In genomic region chr1:53185955-53186297, GRCh38 we compare ENCODE assay signal across 10 cellular contexts. TPM values are rescaled to one million over a fixed set of nuclear protein-coding genes. Genes with fewer than 3 reads are reported as not detected.
DNase-seq lines count a peak whose midpoint lies in the region; ATAC-seq, FAIRE-seq and TF ChIP-seq lines count a peak whose summit lies in the region.
"Not testable (repeated sequence)": the region's sequence is repeated elsewhere in the genome, so short reads cannot be mapped to it uniquely, and the experiment has no call there.
"Had no signal": no experiment of that assay in that cellular context is flagged by ENCODE, and none has a peak within 500 bp of the region (broad histone marks: within the 10 kb centered on the region; RNA-seq: fewer than 3 reads in every experiment).

No MANE protein-coding gene starts in this region.

- not testable (repeated sequence) for TF ChIP-seq EP300 in K562 (IDR thresholded peaks at IDR 0.05; ENCODE audit: low read length)

- H3K4me2 ChIP-seq in GM23248 (ENCODE audit: unreplicated experiment); PC-9; K562 (ENCODE audit: insufficient read depth, low read length): not testable (repeated sequence)

- not testable (repeated sequence) for H3K27me3 ChIP-seq in A673 (replicated peaks; ENCODE audit: insufficient read depth, low read depth, low read length, poor library complexity); GM23248 (replicated peaks; ENCODE audit: insufficient read depth); PC-9 (ENCODE audit: insufficient read depth, low read depth); K562 (ENCODE audit: control insufficient read depth in 2 of 2, insufficient read depth in 2 of 2, low read length in 2 of 2); left ventricle myocardium inferior (ENCODE audit: low read depth)

- H3K79me2 ChIP-seq in GM23248 (ENCODE audit: insufficient read depth); PC-9 (ENCODE audit: low read depth); K562 (ENCODE audit: control insufficient read depth, insufficient read depth, low read length): not testable (repeated sequence)

- intact Hi-C loops in A673 (cut with micrococcal nuclease; ENCODE audit: unreplicated experiment): loop anchor here (5.0 to 10.0 kb wide), 3 partner anchors 121 to 484 kb away; partner anchors contain the start of genes PODN and ZYG11A
- intact Hi-C loops in PC-9 (cut with micrococcal nuclease; ENCODE audit: unreplicated experiment): loop anchor here (1.0 to 10.0 kb wide), 3 partner anchors 281 to 485 kb away; partner anchors contain the start of gene ZYG11A
- intact Hi-C loops in K562 (cut with micrococcal nuclease): loop anchor here (1.0 to 2.0 kb wide), 2 partner anchors 281 to 485 kb away; no protein-coding TSS in a partner anchor
- intact Hi-C loops in left ventricle myocardium inferior (cut with micrococcal nuclease): not testable (repeated sequence)

- not testable (repeated sequence) for H3K27ac ChIP-seq in A673 (ENCODE audit: low read depth, low read length, poor library complexity, severe bottlenecking); PC-9; K562 (ENCODE audit: extremely low read depth, low read depth, low read length); left ventricle myocardium inferior (replicated peaks)
- H3K27ac ChIP-seq in GM23248: peak overlapping the region; percentile 65; the same call in 1 of the 2 replicates

- not testable (repeated sequence) for BruUV-seq in A673 (replicated peaks; lab: Mats Ljungman, UMichigan); PC-9 (replicated peaks; lab: Mats Ljungman, UMichigan); K562 (replicated peaks; lab: Mats Ljungman, UMichigan)

- H3K27ac Mint-ChIP-seq in nephron progenitor cell, type B pancreatic cell: not testable (repeated sequence)

- H3K4me1 ChIP-seq in A673 (ENCODE audit: insufficient read depth, low read length, poor library complexity, severe bottlenecking); PC-9 (replicated peaks; ENCODE audit: insufficient read depth); left ventricle myocardium inferior: not testable (repeated sequence)
- peaks cover 48% of the 10 kb centered on the region for H3K4me1 ChIP-seq in GM23248 (ENCODE audit: insufficient read depth)
- peaks cover 16 to 53% of the 10 kb centered on the region in 2 experiments for H3K4me1 ChIP-seq in K562 (replicated peaks in 1 of 2; ENCODE audit: control insufficient read depth in 2 of 2, insufficient read depth in 2 of 2, low read length in 2 of 2)

- not testable (repeated sequence) for H3K9ac ChIP-seq in GM23248; K562 (ENCODE audit: insufficient read depth in 1 of 2, low read depth in 2 of 2, low read length in 2 of 2)

- not testable (repeated sequence) for H3K4me3 Mint-ChIP-seq in nephron progenitor cell, type B pancreatic cell

- FAIRE-seq in K562 (lab: Jason Lieb, UNC): not testable (repeated sequence)

- not testable (repeated sequence) for H3K9me3 ChIP-seq in A673 (ENCODE audit: low read depth, low read length, poor library complexity, severe bottlenecking); GM23248 (ENCODE audit: low read depth); PC-9 (ENCODE audit: insufficient read depth, low read depth); K562 (replicated peaks; ENCODE audit: control insufficient read depth, insufficient read depth, low read depth, low read length); left ventricle myocardium inferior (replicated peaks)

- H2AFZ ChIP-seq in GM23248; PC-9; K562 (ENCODE audit: low read depth, low read length): not testable (repeated sequence)

- H4K20me1 ChIP-seq in GM23248 (ENCODE audit: insufficient read depth); PC-9 (ENCODE audit: insufficient read depth); K562 (replicated peaks; ENCODE audit: control insufficient read depth, insufficient read depth, low read length): not testable (repeated sequence)

- peaks cover 12% of the 10 kb centered on the region for H3K27me3 Mint-ChIP-seq in nephron progenitor cell (ENCODE audit: low read depth, poor library complexity)
- H3K27me3 Mint-ChIP-seq in type B pancreatic cell: not testable (repeated sequence)

- H3K4me3 ChIP-seq in A673 (ENCODE audit: low read depth, low read length, poor library complexity, severe bottlenecking); GM23248; PC-9; K562; left ventricle myocardium inferior: not testable (repeated sequence)

- not testable (repeated sequence) for H3K9me1 ChIP-seq in K562 (ENCODE audit: control insufficient read depth, insufficient read depth, low read length)

- not testable (repeated sequence) for TF ChIP-seq POLR2A in K562 (conservative IDR thresholded peaks at IDR 0.05)

- TF ChIP-seq RAD21 in K562 (CRISPR knock-in tag; conservative IDR thresholded peaks at IDR 0.05 in 1 of 2, IDR thresholded peaks at IDR 0.05 in 1 of 2): not testable (repeated sequence)

- H3K4me1 Mint-ChIP-seq in nephron progenitor cell; type B pancreatic cell (ENCODE audit: unreplicated experiment): not testable (repeated sequence)

- not testable (repeated sequence) for DNase-seq in A673 (ENCODE audit: low spot score); GM23248; PC-9; K562 (ENCODE audit: extremely low read depth in 1 of 4, low spot score in 3 of 4); left ventricle myocardium inferior; nephron progenitor cell; type B pancreatic cell (ENCODE audit: extremely low spot score, unreplicated experiment)

- TF ChIP-seq CTCF in A673 (conservative IDR thresholded peaks at IDR 0.05; ENCODE audit: low read depth, low read length) (0 out of 2 replicates have a peak, but pooled peaks have one; percentile 27), PC-9 (conservative IDR thresholded peaks at IDR 0.05) (peak; percentile 21), left ventricle myocardium inferior (IDR thresholded peaks at IDR 0.05; ENCODE audit: borderline replicate concordance) (peak; percentile 24), nephron progenitor cell (IDR thresholded peaks at IDR 0.05) (peak; percentile 50), type B pancreatic cell (conservative IDR thresholded peaks at IDR 0.05) (peak; percentile 53)
- TF ChIP-seq CTCF in K562 (IDR thresholded peaks at IDR 0.05 in 2 of 3, conservative IDR thresholded peaks at IDR 0.05 in 1 of 3; ENCODE audit: insufficient read depth in 2 of 3, low read depth in 1 of 3, low read length in 3 of 3): not testable (repeated sequence)

- H3F3A ChIP-seq in GM23248 (ENCODE audit: insufficient read depth): peaks cover 45% of the 10 kb centered on the region
- not testable (repeated sequence) for H3F3A ChIP-seq in PC-9 (ENCODE audit: insufficient read depth, low read depth)

- not testable (repeated sequence) for H3K9me2 ChIP-seq in GM23248 (ENCODE audit: insufficient read depth); PC-9 (ENCODE audit: insufficient read depth)

- not testable (repeated sequence) for H3K36me3 ChIP-seq in A673 (ENCODE audit: insufficient read depth, low read length, poor library complexity, severe bottlenecking); GM23248 (ENCODE audit: low read depth); PC-9 (ENCODE audit: low read depth); K562 (ENCODE audit: control insufficient read depth, insufficient read depth, low read length); left ventricle myocardium inferior

- CTCF ChIA-PET in A673 (lab: Charles Lee): interaction anchor here (0.7 to 0.8 kb wide), 2 partner anchors 10 to 281 kb away, joined by 3 read pairs; no protein-coding TSS in a partner anchor
- CTCF ChIA-PET in PC-9 (lab: Charles Lee): interaction anchor here (0.6 to 1.8 kb wide), 4 partner anchors 10 to 490 kb away, joined by 3 to 6 read pairs (median 4); no protein-coding TSS in a partner anchor
- CTCF ChIA-PET in K562 (lab: Yijun Ruan, JAX; ENCODE audit: low intra/inter-chr PET ratio): not testable (repeated sequence)

- POLR2A ChIA-PET in A673 (lab: Charles Lee; ENCODE audit: low non-redundant PET); PC-9 (lab: Charles Lee; ENCODE audit: unreplicated experiment): not testable (repeated sequence)
- POLR2A ChIA-PET in K562 (lab: Yijun Ruan, JAX): interaction anchor here (0.7 to 1.6 kb wide), 3 partner anchors 10 to 12 kb away, joined by 3 to 10 read pairs (median 3); no protein-coding TSS in a partner anchor

- not testable (repeated sequence) for ATAC-seq in K562

- in situ Hi-C loops in GM23248 (cut with MboI): loop anchor here (10.0 to 25.0 kb wide), 2 partner anchors 371 to 474 kb away; no protein-coding TSS in a partner anchor
- in situ Hi-C loops in K562 (cut with MboI): loop anchor here (10.0 to 25.0 kb wide), 2 partner anchors 274 to 481 kb away; partner anchors contain the start of gene ECHDC2

- not testable (repeated sequence) for H3K9me3 Mint-ChIP-seq in nephron progenitor cell, type B pancreatic cell

- WGBS in GM23248 (ENCODE audit: low coverage in 1 of 2, low lambda C conversion rate in 2 of 2, missing lambda C conversion rate in 2 of 2), 2 experiments: 29 to 44% methylated on average over 2 of the region's 2 CpGs
- WGBS in K562 (ENCODE audit: insufficient coverage, low coverage, missing lambda C conversion rate): 13% methylated on average over 2 of the region's 2 CpGs

- not testable (repeated sequence) for H3K36me3 Mint-ChIP-seq in nephron progenitor cell (ENCODE audit: low read depth); type B pancreatic cell

RNA-seq across cellular contexts. Expression of gene CPT2, which starts 10.7 kb away (rescaled TPM):
- 17.0 and 18.7 TPM in 2 replicates for total RNA-seq in A673 (2021)
- total RNA-seq in GM23248 (2014; rRNA removed; shearing (Covaris generic)): 16.2 and 24.5 TPM in 2 replicates
- 15.2 and 15.8 TPM in 2 replicates for polyA plus RNA-seq in GM23248 (2016; fragmentation: Nextera tagmentation; extraction: Ambion mirVana)
- 32.2 and 35.7 TPM in 2 replicates for total RNA-seq in PC-9 (2021)
- 24.8 and 27.4 TPM in 2 replicates for total RNA-seq in K562 (2011; cell fraction: chromatin; rRNA removed; ENCODE audit: low replicate concordance)
- total RNA-seq in K562 (2011; cell fraction: nucleolus; rRNA removed): 13.9 and 18.3 TPM in 2 replicates
- total RNA-seq in K562 (2011; cell fraction: nucleoplasm; rRNA removed): 18.3 and 20.3 TPM in 2 replicates
- 19.7 and 22.9 TPM in 2 replicates for total RNA-seq in K562 (2014; rRNA removed)
- total RNA-seq in K562 (2014; rRNA removed; fragmentation: Illumina TruSeq; extraction: Trizol): 16.8 and 17.8 TPM in 2 replicates
- 17.2 and 17.9 TPM in 2 replicates for total RNA-seq in K562 (2015; rRNA removed; fragmentation: Illumina TruSeq; extraction: Trizol)
- 16.9 and 22.2 TPM in 2 replicates for total RNA-seq in K562 (2021)
- polyA plus RNA-seq in K562 (2011; rRNA removed): 16.7 and 27.1 TPM in 2 replicates
- polyA plus RNA-seq in K562 (2011; cell fraction: cytosol; rRNA removed): 21.4 and 24.5 TPM in 2 replicates
- 8.2 and 9.6 TPM in 2 replicates for polyA plus RNA-seq in K562 (2011; cell fraction: nucleus; rRNA removed)
- polyA plus RNA-seq in K562 (2012): 16.1 and 29.9 TPM in 2 replicates
- 23.8 and 25.1 TPM in 2 replicates for polyA plus RNA-seq in K562 (2014; fragmentation: Illumina TruSeq; extraction: Trizol)
- 1 to 10 TPM; 7.6 to 7.9 TPM for polyA plus RNA-seq in K562 (2014; fragmentation: Nextera tagmentation; extraction: Ambion mirVana)
- polyA plus RNA-seq in K562 (2014; rRNA removed): 15.2 and 16.7 TPM in 2 replicates
- 19.4 and 20.8 TPM in 2 replicates for polyA minus RNA-seq in K562 (2011; rRNA and poly(A)+ RNA removed)
- polyA minus RNA-seq in K562 (2011; cell fraction: cytosol; rRNA and poly(A)+ RNA removed): 12.1 and 12.5 TPM in 2 replicates
- 6.9 and 10.6 TPM in 2 replicates for polyA minus RNA-seq in K562 (2011; cell fraction: nucleus; rRNA and poly(A)+ RNA removed)
- 31.7 TPM for total RNA-seq in left ventricle myocardium inferior
- 26.8 and 28.2 TPM in 2 replicates for total RNA-seq in type B pancreatic cell (ENCODE audit: low replicate concordance)

RNA-seq across cellular contexts. Expression of gene CZIB, which starts 34.5 kb away (rescaled TPM):
- total RNA-seq in A673 (2021) (53.8 and 56.7 TPM in 2 replicates), PC-9 (2021) (50.3 and 51.1 TPM in 2 replicates), K562 (2014; rRNA removed) (55.4 and 65.5 TPM in 2 replicates), K562 (2014; rRNA removed; fragmentation: Illumina TruSeq; extraction: Trizol) (58.2 and 65.8 TPM in 2 replicates), K562 (2015; rRNA removed; fragmentation: Illumina TruSeq; extraction: Trizol) (61.8 and 66.8 TPM in 2 replicates), K562 (2021) (52.6 and 55.7 TPM in 2 replicates), left ventricle myocardium inferior (61.1 TPM), type B pancreatic cell (ENCODE audit: low replicate concordance) (36.2 and 72.7 TPM in 2 replicates)
- total RNA-seq in GM23248 (2014; rRNA removed; shearing (Covaris generic)): 49.7 and 63.2 TPM in 2 replicates
- polyA plus RNA-seq in GM23248 (2016; fragmentation: Nextera tagmentation; extraction: Ambion mirVana) (76.6 and 83.4 TPM in 2 replicates), K562 (2011; rRNA removed) (105 and 109 TPM in 2 replicates), K562 (2014; fragmentation: Illumina TruSeq; extraction: Trizol) (65.5 and 80.0 TPM in 2 replicates), K562 (2014; fragmentation: Nextera tagmentation; extraction: Ambion mirVana) (100 to 1,000 TPM in 1 of 2 experiments, 10 to 100 TPM in 1; 97.4 to 111 TPM), K562 (2014; rRNA removed) (85.3 and 86.9 TPM in 2 replicates)
- total RNA-seq in K562 (2011; cell fraction: chromatin; rRNA removed; ENCODE audit: low replicate concordance): 115 and 117 TPM in 2 replicates
- 97.5 and 125 TPM in 2 replicates for total RNA-seq in K562 (2011; cell fraction: nucleolus; rRNA removed)
- 131 and 159 TPM in 2 replicates for total RNA-seq in K562 (2011; cell fraction: nucleoplasm; rRNA removed)
- polyA plus RNA-seq in K562 (2011; cell fraction: cytosol; rRNA removed): 54.1 and 73.4 TPM in 2 replicates
- 152 and 181 TPM in 2 replicates for polyA plus RNA-seq in K562 (2011; cell fraction: nucleus; rRNA removed)
- 68.4 and 82.2 TPM in 2 replicates for polyA plus RNA-seq in K562 (2012)
- 41.9 and 56.1 TPM in 2 replicates for polyA minus RNA-seq in K562 (2011; rRNA and poly(A)+ RNA removed)
- polyA minus RNA-seq in K562 (2011; cell fraction: cytosol; rRNA and poly(A)+ RNA removed): 14.5 and 18.0 TPM in 2 replicates
- 71.4 and 143 TPM in 2 replicates for polyA minus RNA-seq in K562 (2011; cell fraction: nucleus; rRNA and poly(A)+ RNA removed)

RNA-seq across cellular contexts. Expression of gene SLC1A7, which starts 43.5 kb away (rescaled TPM):
- total RNA-seq in A673 (2021) (not detected in 2 replicates), PC-9 (2021) (not detected in 2 replicates), K562 (2014; rRNA removed) (0.16 TPM in 1 of 2 replicates, not detected in the other), K562 (2014; rRNA removed; fragmentation: Illumina TruSeq; extraction: Trizol) (not detected in 2 replicates), K562 (2015; rRNA removed; fragmentation: Illumina TruSeq; extraction: Trizol) (not detected in 2 replicates), K562 (2021) (not detected in 2 replicates), left ventricle myocardium inferior (0.44 TPM), type B pancreatic cell (ENCODE audit: low replicate concordance) (not detected in 2 replicates)
- 0.13 TPM in 1 of 2 replicates, not detected in the other for total RNA-seq in GM23248 (2014; rRNA removed; shearing (Covaris generic))
- polyA plus RNA-seq in GM23248 (2016; fragmentation: Nextera tagmentation; extraction: Ambion mirVana) (0.51 and 0.76 TPM in 2 replicates), K562 (2011; rRNA removed) (0.07 and 0.08 TPM in 2 replicates), K562 (2014; fragmentation: Illumina TruSeq; extraction: Trizol) (0.06 TPM in 1 of 2 replicates, not detected in the other), K562 (2014; fragmentation: Nextera tagmentation; extraction: Ambion mirVana) (not detected), K562 (2014; rRNA removed) (not detected in 2 replicates)
- not detected in 2 replicates for total RNA-seq in K562 (2011; cell fraction: chromatin; rRNA removed; ENCODE audit: low replicate concordance)
- not detected in 2 replicates for total RNA-seq in K562 (2011; cell fraction: nucleolus; rRNA removed)
- total RNA-seq in K562 (2011; cell fraction: nucleoplasm; rRNA removed): not detected in 2 replicates
- 0.01 and 0.22 TPM in 2 replicates for polyA plus RNA-seq in K562 (2011; cell fraction: cytosol; rRNA removed)
- polyA plus RNA-seq in K562 (2011; cell fraction: nucleus; rRNA removed): 0.13 and 0.40 TPM in 2 replicates
- polyA plus RNA-seq in K562 (2012): 0.09 and 0.14 TPM in 2 replicates
- not detected in 2 replicates for polyA minus RNA-seq in K562 (2011; rRNA and poly(A)+ RNA removed)
- polyA minus RNA-seq in K562 (2011; cell fraction: cytosol; rRNA and poly(A)+ RNA removed): not detected in 2 replicates
- 0.11 and 0.13 TPM in 2 replicates for polyA minus RNA-seq in K562 (2011; cell fraction: nucleus; rRNA and poly(A)+ RNA removed)
- total RNA-seq: CD4-positive, alpha-beta memory T cell; H7; HT1080 had no signal
- polyA plus RNA-seq: CD4-positive, alpha-beta memory T cell had no signal

RNA-seq across cellular contexts. Expression of gene MAGOH, which starts 52.4 kb away (rescaled TPM):
- total RNA-seq in A673 (2021): 75.1 and 76.3 TPM in 2 replicates
- 21.9 and 22.5 TPM in 2 replicates for total RNA-seq in GM23248 (2014; rRNA removed; shearing (Covaris generic))
- 29.7 and 34.3 TPM in 2 replicates for polyA plus RNA-seq in GM23248 (2016; fragmentation: Nextera tagmentation; extraction: Ambion mirVana)
- total RNA-seq in PC-9 (2021): 48.0 and 75.7 TPM in 2 replicates
- total RNA-seq in K562 (2011; cell fraction: chromatin; rRNA removed; ENCODE audit: low replicate concordance): 10.5 and 25.2 TPM in 2 replicates
- 13.8 and 15.3 TPM in 2 replicates for total RNA-seq in K562 (2011; cell fraction: nucleolus; rRNA removed)
- total RNA-seq in K562 (2011; cell fraction: nucleoplasm; rRNA removed): 23.0 and 35.0 TPM in 2 replicates
- total RNA-seq in K562 (2014; rRNA removed): 106 and 125 TPM in 2 replicates
- total RNA-seq in K562 (2014; rRNA removed; fragmentation: Illumina TruSeq; extraction: Trizol): 135 and 156 TPM in 2 replicates
- 134 and 152 TPM in 2 replicates for total RNA-seq in K562 (2015; rRNA removed; fragmentation: Illumina TruSeq; extraction: Trizol)
- 110 and 113 TPM in 2 replicates for total RNA-seq in K562 (2021)
- 80.7 and 102 TPM in 2 replicates for polyA plus RNA-seq in K562 (2011; rRNA removed)
- 10.7 and 38.1 TPM in 2 replicates for polyA plus RNA-seq in K562 (2011; cell fraction: cytosol; rRNA removed)
- 9.7 and 18.4 TPM in 2 replicates for polyA plus RNA-seq in K562 (2011; cell fraction: nucleus; rRNA removed)
- polyA plus RNA-seq in K562 (2012): 79.1 and 298 TPM in 2 replicates
- polyA plus RNA-seq in K562 (2014; fragmentation: Illumina TruSeq; extraction: Trizol): 184 and 190 TPM in 2 replicates
- polyA plus RNA-seq in K562 (2014; fragmentation: Nextera tagmentation; extraction: Ambion mirVana): 100 to 1,000 TPM; 132 to 342 TPM
- polyA plus RNA-seq in K562 (2014; rRNA removed): 243 and 263 TPM in 2 replicates
- 71.4 and 83.4 TPM in 2 replicates for polyA minus RNA-seq in K562 (2011; rRNA and poly(A)+ RNA removed)
- polyA minus RNA-seq in K562 (2011; cell fraction: cytosol; rRNA and poly(A)+ RNA removed): 29.5 and 30.9 TPM in 2 replicates
- 18.8 and 38.3 TPM in 2 replicates for polyA minus RNA-seq in K562 (2011; cell fraction: nucleus; rRNA and poly(A)+ RNA removed)
- 29.5 TPM for total RNA-seq in left ventricle myocardium inferior
- 50.4 and 55.0 TPM in 2 replicates for total RNA-seq in type B pancreatic cell (ENCODE audit: low replicate concordance)
